25 cellular contexts compared by ENCODE assay signal in the genomic region with DNA sequence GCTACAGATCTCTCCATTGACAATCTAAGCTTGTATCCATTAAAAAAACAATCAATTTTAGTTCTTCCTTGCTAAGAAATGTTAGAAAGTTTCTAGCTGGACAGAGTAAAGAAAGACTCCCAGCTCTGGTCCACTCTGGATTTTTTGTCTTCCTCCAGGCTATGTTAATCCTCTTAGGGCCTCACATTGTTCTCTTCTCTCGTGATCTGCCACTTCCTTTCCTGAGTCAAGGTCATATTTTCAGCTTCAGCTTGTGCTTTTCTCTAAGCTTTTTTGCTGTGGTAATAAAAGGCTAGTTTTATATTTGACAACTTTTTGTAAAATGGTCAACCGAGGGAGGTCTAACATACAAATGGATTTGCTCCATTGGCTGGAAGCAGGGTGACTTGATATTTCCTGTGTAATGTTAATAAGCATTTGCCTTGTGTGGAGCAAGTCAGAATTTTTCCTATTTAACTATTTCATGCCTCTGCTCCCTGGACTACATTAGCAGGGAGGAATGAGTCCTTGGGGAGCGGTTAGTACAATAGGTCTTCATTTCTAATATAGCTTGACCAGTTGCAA.
A peak's percentile ranks its signal among the peaks of the same experiment; 100 is the strongest.
DNase-seq lines count a peak whose midpoint lies in the region; ATAC-seq, FAIRE-seq and TF ChIP-seq lines count a peak whose summit lies in the region.
"Had no signal": no experiment of that assay in that cellular context is flagged by ENCODE, and none has a peak within 500 bp of the region (broad histone marks: within the 10 kb centered on the region; RNA-seq: fewer than 3 reads in every experiment).

No MANE protein-coding gene starts in this region.

- in situ Hi-C loops in HepG2 (cut with HindIII; ENCODE audit: extremely low pct_ligation_motif_present, low pct_unique_long_range_greater_than_20kb): no loop called here

- H3K27me3 ChIP-seq in HepG2 (ENCODE audit: control insufficient read depth in 1 of 2, insufficient read depth in 2 of 2, low read length in 2 of 2) (no peaks in the 10 kb centered on the region), right lobe of liver (no peaks in the 10 kb centered on the region)

- no peak overlapping the region for H2AFZ ChIP-seq in HepG2 (ENCODE audit: low read length)

- no TSS peak for BruUV-seq in HepG2 (replicated peaks; lab: Mats Ljungman, UMichigan)

- H3K9me3 Mint-ChIP-seq in neural crest cell (peaks cover 16% of the 10 kb centered on the region), glutamatergic neuron (ENCODE audit: unreplicated experiment) (peaks cover 6% of the 10 kb centered on the region)

- H3K4me3 ChIP-seq in HepG2 (replicated peaks in 1 of 3; ENCODE audit: insufficient read depth in 1 of 3, low read depth in 2 of 3, low read length in 3 of 3) (no peak overlapping the region), right lobe of liver (no peak overlapping the region)

- TF ChIP-seq RAD21 in HepG2 (CRISPR knock-in tag; IDR thresholded peaks at IDR 0.05): no peak

- H3K27ac ChIP-seq in HepG2 (ENCODE audit: extremely low read length, insufficient read depth, low read length): no peak overlapping the region
- no peak overlapping the region for H3K27ac ChIP-seq in right lobe of liver
- H3K27ac ChIP-seq: 22Rv1 had no signal

- no peaks in the 10 kb centered on the region for H4K20me1 ChIP-seq in HepG2 (ENCODE audit: insufficient read depth, low read length)

- H3K36me3 ChIP-seq in HepG2 (replicated peaks in 1 of 2; ENCODE audit: control insufficient read depth in 1 of 2, insufficient read depth in 2 of 2, low read length in 2 of 2): no peaks in the 10 kb centered on the region
- H3K36me3 ChIP-seq in right lobe of liver: no peaks in the 10 kb centered on the region

- H3K4me1 Mint-ChIP-seq in neural crest cell: peaks cover 18% of the 10 kb centered on the region
- no peaks in the 10 kb centered on the region for H3K4me1 Mint-ChIP-seq in glutamatergic neuron (ENCODE audit: low read depth, unreplicated experiment)

- CTCF ChIA-PET in HepG2 (lab: Yijun Ruan, JAX; ENCODE audit: low intra/inter-chr PET ratio, low total read pairs): no interaction called here

- no peaks in the 10 kb centered on the region for H3K79me2 ChIP-seq in HepG2 (ENCODE audit: insufficient read depth, low read length)

- no peak for TF ChIP-seq CTCF in HepG2 (CRISPR knock-in tag; IDR thresholded peaks at IDR 0.05)
- no peak for TF ChIP-seq CTCF in right lobe of liver (IDR thresholded peaks at IDR 0.05)
- no peak for TF ChIP-seq CTCF in neural crest cell (conservative IDR thresholded peaks at IDR 0.05)
- TF ChIP-seq CTCF in glutamatergic neuron (IDR thresholded peaks at IDR 0.05; ENCODE audit: partially characterized antibody, unreplicated experiment): no peak

- H3K27ac Mint-ChIP-seq in neural crest cell (ENCODE audit: unreplicated experiment): peak overlapping the region; percentile 6
- H3K27ac Mint-ChIP-seq in glutamatergic neuron (ENCODE audit: unreplicated experiment): no peak overlapping the region
- H3K27ac Mint-ChIP-seq: CD8-positive, alpha-beta T cell; HFFc6 had no signal

- DNase-seq in HepG2 (ENCODE audit: low spot score): no peak
- no peak for DNase-seq in right lobe of liver
- peak; percentile 34 for DNase-seq in epidermal melanocyte (ENCODE audit: insufficient read length, low spot score)
- DNase-seq in neural crest cell (ENCODE audit: low read depth, low spot score): no peak
- DNase-seq in NCI-H2107 (lab: John Stamatoyannopoulos, UW): no peak
- DNase-seq in glutamatergic neuron: no peak
- DNase-seq: C1 segment of cervical spinal cord; CD8-positive, alpha-beta T cell; DMS53; GDM1; HFFc6; Kasumi-1; NCI-H1048; NCI-H1417 treated with DMSO at 0.1 percent for 48 hours; NCI-H187 treated with DMSO at 0.1 percent for 48 hours; NCI-H2227 treated with DMSO at 0.1 percent for 48 hours; NCI-H510A; NCI-H748 treated with DMSO at 0.1 percent for 48 hours had no signal

- intact Hi-C loops in HepG2 (cut with micrococcal nuclease; ENCODE audit: unreplicated experiment): no loop called here
- intact Hi-C loops in right lobe of liver (cut with DNase I): no loop called here

- no peaks in the 10 kb centered on the region for H3K27me3 Mint-ChIP-seq in neural crest cell (ENCODE audit: low read depth)
- no peaks in the 10 kb centered on the region for H3K27me3 Mint-ChIP-seq in glutamatergic neuron (ENCODE audit: unreplicated experiment)

- H3K4me3 Mint-ChIP-seq in neural crest cell: no peak overlapping the region
- H3K4me3 Mint-ChIP-seq in glutamatergic neuron (ENCODE audit: unreplicated experiment): no peak overlapping the region
- H3K4me3 Mint-ChIP-seq: CD8-positive, alpha-beta T cell; HFFc6 had no signal

- no peak for TF ChIP-seq POLR2A in HepG2 (IDR thresholded peaks at IDR 0.05; ENCODE audit: insufficient read depth in 1 of 2, low read depth in 2 of 2, low read length in 2 of 2)
- no peak for TF ChIP-seq POLR2A in right lobe of liver (IDR thresholded peaks at IDR 0.05)

- peaks cover 8% of the 10 kb centered on the region; the same call in 1 of the 2 replicates for H3K9me3 ChIP-seq in HepG2 (ENCODE audit: low read length)
- H3K9me3 ChIP-seq in right lobe of liver: no peaks in the 10 kb centered on the region

- H3K36me3 Mint-ChIP-seq in neural crest cell (ENCODE audit: low read depth) (peaks cover 35% of the 10 kb centered on the region), glutamatergic neuron (ENCODE audit: unreplicated experiment) (peaks cover 7% of the 10 kb centered on the region)

- peaks cover 5% of the 10 kb centered on the region; the same call in 1 of the 2 replicates for H3K4me1 ChIP-seq in HepG2 (ENCODE audit: insufficient read depth, low read length)
- H3K4me1 ChIP-seq in right lobe of liver: no peaks in the 10 kb centered on the region

- no peak for FAIRE-seq in HepG2 (lab: Jason Lieb, UNC)
- FAIRE-seq: D721Med, GM19239, H54 had no signal

- POLR2A ChIA-PET in HepG2 (lab: Yijun Ruan, JAX): no interaction called here

- WGBS in HepG2 (ENCODE audit: low lambda C conversion rate): 76% methylated on average over 3 of the region's 3 CpGs
- WGBS in right lobe of liver (ENCODE audit: insufficient coverage, low coverage, low lambda C conversion rate, missing lambda C conversion rate): 59% methylated on average over 3 of the region's 3 CpGs

- no peak overlapping the region for H3K9ac ChIP-seq in HepG2 (ENCODE audit: insufficient read depth, low read depth, low read length)

- no peak overlapping the region for H3K4me2 ChIP-seq in HepG2 (ENCODE audit: low read depth, low read length)

- no peak for TF ChIP-seq EP300 in HepG2 (IDR thresholded peaks at IDR 0.05; ENCODE audit: low read depth in 2 of 2, low read length in 2 of 2)
- TF ChIP-seq EP300 in HepG2 (CRISPR knock-in tag; IDR thresholded peaks at IDR 0.05; ENCODE audit: borderline replicate concordance): no peak

- ATAC-seq in HepG2 (no peak), right lobe of liver (no peak), GM21381 (IDR thresholded peaks at IDR 0.05; ENCODE audit: unreplicated experiment) (no peak)
- no peak for ATAC-seq in activated CD4-positive, CD25-positive, alpha-beta regulatory T cell treated with anti-CD3 and anti-CD28 coated beads, Interleukin-2, amount 50 U/mL, for 24 hours
- ATAC-seq: CD8-positive, alpha-beta T cell; Panc1 had no signal

TF ChIP-seq in HepG2, 621 proteins besides CTCF, POLR2A, EP300 and RAD21:
- TF ChIP-seq ZNF143 (CRISPR knock-in tag; IDR thresholded peaks at IDR 0.05): no peak
- TF ChIP-seq RFXANK (CRISPR knock-in tag; IDR thresholded peaks at IDR 0.05): no peak
- TF ChIP-seq RORA (CRISPR knock-in tag; IDR thresholded peaks at IDR 0.05): no peak
- TF ChIP-seq, protein P1, sequence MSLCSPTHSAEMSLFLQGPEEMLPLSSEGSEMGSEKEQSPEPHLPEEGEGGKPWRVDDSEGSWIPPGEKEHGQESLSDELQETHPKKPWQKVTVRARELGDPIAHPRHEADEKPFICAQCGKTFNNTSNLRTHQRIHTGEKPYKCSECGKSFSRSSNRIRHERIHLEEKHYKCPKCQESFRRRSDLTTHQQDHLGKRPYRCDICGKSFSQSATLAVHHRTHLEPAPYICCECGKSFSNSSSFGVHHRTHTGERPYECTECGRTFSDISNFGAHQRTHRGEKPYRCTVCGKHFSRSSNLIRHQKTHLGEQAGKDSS (CRISPR knock-in tag; IDR thresholded peaks at IDR 0.05; ENCODE audit: borderline replicate concordance, low read depth): no peak
- no peak for TF ChIP-seq SOX13 (IDR thresholded peaks at IDR 0.05)
- TF ChIP-seq SOX13 (CRISPR knock-in tag; conservative IDR thresholded peaks at IDR 0.05 in 1 of 2, IDR thresholded peaks at IDR 0.05 in 1 of 2): peak in 1 of 2 experiments; percentile 74; a peak in 2 of 4 replicates
- TF ChIP-seq RCOR2 (CRISPR knock-in tag; IDR thresholded peaks at IDR 0.05): no peak
- 0 out of 2 replicates have a peak, but pooled peaks have one; percentile 33 for TF ChIP-seq ZNF652 (CRISPR knock-in tag; IDR thresholded peaks at IDR 0.05; ENCODE audit: borderline replicate concordance, low read depth)
- no peak for TF ChIP-seq ZNF720 (CRISPR knock-in tag; IDR thresholded peaks at IDR 0.05)
